In the genomic region with DNA sequence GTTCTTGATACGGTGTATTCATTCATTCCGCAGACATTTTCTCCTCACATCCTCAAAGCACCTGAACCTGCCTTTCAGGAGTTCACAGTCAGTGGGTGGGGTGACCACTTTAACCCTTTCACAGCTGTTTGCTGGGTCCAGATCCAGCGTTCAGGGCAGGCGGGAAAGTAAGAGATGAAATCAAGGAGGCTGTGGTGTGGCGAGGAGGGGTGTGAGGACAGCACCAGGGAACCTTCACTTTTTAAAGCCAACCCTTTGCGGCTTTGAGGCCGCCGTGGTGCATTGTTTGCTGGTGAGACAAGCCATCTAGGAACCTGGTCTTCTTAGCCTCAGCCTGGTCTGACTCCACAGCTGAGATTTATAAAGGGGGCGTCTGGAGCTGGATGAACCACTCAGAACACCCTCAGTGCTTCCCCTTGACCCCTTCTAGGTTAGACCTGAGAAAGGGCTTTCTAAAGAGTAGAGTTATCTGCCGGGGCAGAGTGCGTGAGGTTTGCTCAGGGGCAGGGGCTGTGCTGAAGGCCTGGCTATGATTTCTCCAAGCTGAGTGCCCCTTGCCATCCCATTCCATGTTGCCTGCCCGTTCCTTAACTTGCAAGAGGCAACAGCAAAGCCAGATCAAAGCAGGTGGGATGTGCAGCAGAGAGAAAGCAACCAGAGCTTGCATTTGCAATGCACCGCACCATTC, we compare ENCODE assay signal across 13 cellular contexts. TPM values are rescaled to one million over a fixed set of nuclear protein-coding genes. Genes with fewer than 3 reads are reported as not detected.
A peak's percentile ranks its signal among the peaks of the same experiment; 100 is the strongest.
DNase-seq lines count a peak whose midpoint lies in the region; ATAC-seq and TF ChIP-seq lines count a peak whose summit lies in the region.
"Had no signal": no experiment of that assay in that cellular context is flagged by ENCODE, and none has a peak within 500 bp of the region (broad histone marks: within the 10 kb centered on the region; RNA-seq: fewer than 3 reads in every experiment).

No MANE protein-coding gene starts in this region.

- H3K9me3 Mint-ChIP-seq in activated naive CD8-positive, alpha-beta T cell treated with anti-CD3 and anti-CD28 coated beads, Interleukin-2, amount 50 U/mL, for 24 hours: peaks cover 4% of the 10 kb centered on the region

- TF ChIP-seq POLR2A in tibial nerve (IDR thresholded peaks at IDR 0.05): no peak

- peak overlapping the region; percentile 98 for H3K27ac Mint-ChIP-seq in activated naive CD8-positive, alpha-beta T cell treated with anti-CD3 and anti-CD28 coated beads, Interleukin-2, amount 50 U/mL, for 24 hours

- H3K4me1 ChIP-seq in heart right ventricle (peaks cover 7 to 36% (median 14%) of the 10 kb centered on the region in 9 donors), tibial nerve (peaks cover 0 to 15% (median 8%) of the 10 kb centered on the region in 4 donors)

- intact Hi-C loops in heart right ventricle (cut with DNase I): loop anchor here in 7 of 10 donors (5.0 to 10.0 kb wide), 6 partner anchors 87 to 260 kb away; a partner anchor contains a TSS

- 91 to 92% methylated on average over 13 of the region's 13 CpGs for WGBS in heart right ventricle, 2 donors
- 89 to 90% methylated on average over 13 of the region's 13 CpGs for WGBS in tibial nerve, 2 donors

- no peak for TF ChIP-seq EP300 in tibial nerve (IDR thresholded peaks at IDR 0.05)

- TF ChIP-seq CTCF in GM12865 (IDR thresholded peaks at IDR 0.05; ENCODE audit: insufficient read depth, low read depth, low read length, missing control alignments): no peak
- no peak for TF ChIP-seq CTCF in heart right ventricle (IDR thresholded peaks at IDR 0.05)
- no peak for TF ChIP-seq CTCF in tibial nerve (IDR thresholded peaks at IDR 0.05)

- H3K36me3 Mint-ChIP-seq in activated naive CD8-positive, alpha-beta T cell treated with anti-CD3 and anti-CD28 coated beads, Interleukin-2, amount 50 U/mL, for 24 hours (ENCODE audit: low read depth): peaks cover 59% of the 10 kb centered on the region

- DNase-seq in GM12865 (ENCODE audit: low read depth): peak; percentile 60
- peak in 4 of 5 experiments; percentile 29 to 79 (median 50) for DNase-seq in T-helper 2 cell
- peak; percentile 64 for DNase-seq in activated naive CD8-positive, alpha-beta T cell treated with anti-CD3 and anti-CD28 coated beads, Interleukin-2, amount 50 U/mL, for 24 hours
- peak; percentile 37 for DNase-seq in stimulated activated CD4-positive, alpha-beta T cell treated with anti-CD3 and anti-CD28 coated beads, Interleukin-4, amount 100 ng/mL, for 1 hour
- no peak for DNase-seq in heart right ventricle
- no peak for DNase-seq in inferior parietal cortex (ENCODE audit: extremely low spot score)
- DNase-seq in NCI-H187 (lab: John Stamatoyannopoulos, UW): no peak
- DNase-seq in tibial nerve (ENCODE audit: low spot score in 2 of 2): no peak
- DNase-seq: NCI-H1417, PC-3, testis had no signal

- H3K27me3 ChIP-seq in heart right ventricle (peaks cover 0 to 27% (median 0%) of the 10 kb centered on the region in 7 donors), tibial nerve (peaks cover 0 to 8% of the 10 kb centered on the region in 2 donors)
- H3K27me3 ChIP-seq: testis had no signal

- H3K27ac ChIP-seq in heart right ventricle (peak overlapping the region in 1 of 10 donors; percentile 72), tibial nerve (peak overlapping the region in 1 of 4 donors; percentile 74)
- H3K27ac ChIP-seq: testis had no signal

- H3K4me1 Mint-ChIP-seq in activated naive CD8-positive, alpha-beta T cell treated with anti-CD3 and anti-CD28 coated beads, Interleukin-2, amount 50 U/mL, for 24 hours: peaks cover 84% of the 10 kb centered on the region

- H3K4me3 ChIP-seq in GM12865 (ENCODE audit: low read depth, low read length) (peak overlapping the region; percentile 64), heart right ventricle (peak overlapping the region in 1 of 10 donors; percentile 43), tibial nerve (peak overlapping the region in 1 of 4 donors; percentile 42)
- H3K4me3 ChIP-seq: testis had no signal

- H3K36me3 ChIP-seq in heart right ventricle (peaks cover 0 to under 1% (median 0%) of the 10 kb centered on the region in 9 donors), tibial nerve (no peaks in the 10 kb centered on the region)

- H3K4me3 Mint-ChIP-seq in activated naive CD8-positive, alpha-beta T cell treated with anti-CD3 and anti-CD28 coated beads, Interleukin-2, amount 50 U/mL, for 24 hours: peak overlapping the region; percentile 98

- ATAC-seq in activated naive CD8-positive, alpha-beta T cell treated with anti-CD3 and anti-CD28 coated beads, Interleukin-2, amount 50 U/mL, for 24 hours: no peak
- no peak for ATAC-seq in heart right ventricle
- ATAC-seq: PC-3 had no signal

- H3K27me3 Mint-ChIP-seq in activated naive CD8-positive, alpha-beta T cell treated with anti-CD3 and anti-CD28 coated beads, Interleukin-2, amount 50 U/mL, for 24 hours: no peaks in the 10 kb centered on the region

- H3K9me3 ChIP-seq in heart right ventricle (peaks cover 0 to 17% (median 5%) of the 10 kb centered on the region in 11 donors), tibial nerve (peaks cover 0 to 7% (median 0%) of the 10 kb centered on the region in 4 donors)
- H3K9me3 ChIP-seq: testis had no signal

RNA-seq across cellular contexts. Expression of a gene that starts 0.9 kb away (rescaled TPM):
- 1 to 10 TPM in 1 of 10 donors, under 1 TPM in 3, not detected in 6; 0.10 to 1.7 (median 0.48) TPM for total RNA-seq in heart right ventricle
- under 1 TPM in 1 of 2 donors, not detected in 1; 0.46 TPM for polyA plus RNA-seq in heart right ventricle
- total RNA-seq in tibial nerve: 1 to 10 TPM in 1 of 4 donors, not detected in 3; 1.5 TPM
- total RNA-seq: epithelial cell of proximal tubule, PC-3 had no signal
- polyA plus RNA-seq: neural cell had no signal

Comparison
In these comparisons a context has a peak if more than half of its experiments do, and no peak if none do; other contexts are left out.
1. DNase-seq: peak in GM12865 (single experiment), T-helper 2 cell (4 of 5), activated naive CD8-positive, alpha-beta T cell treated with anti-CD3 and anti-CD28 coated beads, Interleukin-2, amount 50 U/mL, for 24 hours (single experiment) and stimulated activated CD4-positive, alpha-beta T cell treated with anti-CD3 and anti-CD28 coated beads, Interleukin-4, amount 100 ng/mL, for 1 hour (single experiment); none in heart right ventricle (0 of 2), inferior parietal cortex (single experiment), NCI-H187 (0 of 2) and tibial nerve (0 of 2).